18 cellular contexts compared by ENCODE assay signal in the genomic region with DNA sequence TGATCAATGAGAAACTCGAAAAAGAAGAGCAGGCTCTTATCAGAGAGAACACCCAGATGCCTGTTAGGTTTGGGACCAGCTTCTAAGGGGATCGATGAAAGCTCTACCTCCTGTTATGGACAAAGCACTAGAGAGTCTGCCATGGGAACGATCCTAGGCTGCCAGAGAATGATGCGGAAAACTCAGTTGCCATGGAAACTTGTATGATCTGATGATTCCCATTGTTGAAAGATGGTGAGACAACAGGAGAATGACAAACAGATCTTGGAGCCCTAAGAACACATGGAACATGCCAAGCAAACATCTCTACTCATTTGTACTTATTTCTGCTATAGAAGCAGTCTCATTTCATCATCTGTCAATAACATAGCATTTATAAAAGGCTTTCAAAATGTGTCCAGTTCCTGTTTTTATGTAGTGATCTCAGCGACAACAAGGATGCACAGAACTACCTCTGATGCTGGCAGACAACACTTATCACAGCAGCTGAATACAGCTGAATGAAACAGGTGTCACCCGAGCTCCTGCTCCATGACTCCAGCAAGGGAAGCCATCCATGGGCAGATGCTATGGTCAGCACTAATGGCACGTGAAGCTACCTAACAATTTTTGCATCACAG. TPM values are rescaled to one million over a fixed set of nuclear protein-coding genes. Genes with fewer than 3 reads are reported as not detected.
DNase-seq lines count a peak whose midpoint lies in the region; ATAC-seq, FAIRE-seq and TF ChIP-seq lines count a peak whose summit lies in the region.
"Had no signal": no experiment of that assay in that cellular context is flagged by ENCODE, and none has a peak within 500 bp of the region (broad histone marks: within the 10 kb centered on the region; RNA-seq: fewer than 3 reads in every experiment).

No MANE protein-coding gene starts in this region.

- H4K20me1 ChIP-seq in HepG2 (ENCODE audit: insufficient read depth, low read length) (no peaks in the 10 kb centered on the region), endothelial cell of umbilical vein (replicated peaks; ENCODE audit: control insufficient read depth, extremely low read depth, insufficient read depth, low read length) (no peaks in the 10 kb centered on the region)

- H2AFZ ChIP-seq in HepG2 (ENCODE audit: low read length) (no peak overlapping the region), endothelial cell of umbilical vein (ENCODE audit: low read depth, low read length) (no peak overlapping the region)

- 15% methylated on average over 7 of the region's 7 CpGs for WGBS in HepG2 (ENCODE audit: low lambda C conversion rate)
- WGBS in right lobe of liver (ENCODE audit: insufficient coverage, low coverage, low lambda C conversion rate, missing lambda C conversion rate), result 71% methylated on average over 6 of the region's 7 CpGs

- H3K4me1 ChIP-seq in HepG2 (ENCODE audit: insufficient read depth, low read length), result no peaks in the 10 kb centered on the region
- peaks cover 0 to 21% (median 1%) of the 10 kb centered on the region in 4 donors for H3K4me1 ChIP-seq in right lobe of liver
- H3K4me1 ChIP-seq in endothelial cell of umbilical vein (ENCODE audit: control insufficient read depth, extremely low read depth, insufficient read depth, low read length), result peaks cover 4% of the 10 kb centered on the region

- H3K4me3 ChIP-seq in HepG2 (replicated peaks in 1 of 3; ENCODE audit: insufficient read depth in 1 of 3, low read depth in 2 of 3, low read length in 3 of 3) (no peak overlapping the region), right lobe of liver (no peak overlapping the region), endothelial cell of umbilical vein (replicated peaks in 1 of 3; ENCODE audit: insufficient read depth in 1 of 3, low read depth in 1 of 3, low read length in 3 of 3) (no peak overlapping the region)

- no peak for ATAC-seq in HepG2
- ATAC-seq in right lobe of liver, result no peak
- no peak for ATAC-seq in HG02938 (IDR thresholded peaks at IDR 0.05; ENCODE audit: unreplicated experiment)
- ATAC-seq: Right ventricle myocardium inferior, T-cell had no signal

- no peaks in the 10 kb centered on the region for H3K79me2 ChIP-seq in HepG2 (ENCODE audit: insufficient read depth, low read length)
- H3K79me2 ChIP-seq in endothelial cell of umbilical vein (ENCODE audit: control insufficient read depth, insufficient read depth, low read length), result no peaks in the 10 kb centered on the region

- POLR2A ChIA-PET in HepG2 (lab: Yijun Ruan, JAX), result no interaction called here
- POLR2A ChIA-PET in endothelial cell of umbilical vein (lab: Charles Lee), result no interaction called here

- TF ChIP-seq POLR2A in HepG2 (IDR thresholded peaks at IDR 0.05; ENCODE audit: insufficient read depth in 1 of 2, low read depth in 2 of 2, low read length in 2 of 2) (no peak), right lobe of liver (IDR thresholded peaks at IDR 0.05) (no peak), endothelial cell of umbilical vein (IDR thresholded peaks at IDR 0.05; ENCODE audit: low read depth, low read length) (no peak)

- BruUV-seq in HepG2 (replicated peaks; lab: Mats Ljungman, UMichigan) (no TSS peak), endothelial cell of umbilical vein (replicated peaks; lab: Mats Ljungman, UMichigan) (no TSS peak)

- dilution Hi-C loops in endothelial cell of umbilical vein (cut with MboI; ENCODE audit: extremely low pct_ligation_motif_present, low sequenced_read_pairs), result no loop called here

- TF ChIP-seq CTCF in HepG2 (CRISPR knock-in tag; IDR thresholded peaks at IDR 0.05), result no peak
- no peak for TF ChIP-seq CTCF in right lobe of liver (IDR thresholded peaks at IDR 0.05)
- no peak for TF ChIP-seq CTCF in endothelial cell of umbilical vein (IDR thresholded peaks at IDR 0.05; ENCODE audit: extremely low read depth in 1 of 2, insufficient read depth in 1 of 2, low read depth in 1 of 2, low read length in 2 of 2)

- no peaks in the 10 kb centered on the region for H3K9me3 ChIP-seq in HepG2 (ENCODE audit: low read length)
- H3K9me3 ChIP-seq in right lobe of liver, result no peaks in the 10 kb centered on the region
- no peaks in the 10 kb centered on the region for H3K9me3 ChIP-seq in endothelial cell of umbilical vein (replicated peaks; ENCODE audit: control insufficient read depth, insufficient read depth, low read length)
- H3K9me3 ChIP-seq: SK-N-SH had no signal

- H3K27ac ChIP-seq in HepG2 (ENCODE audit: extremely low read length, insufficient read depth, low read length) (no peak overlapping the region), right lobe of liver (no peak overlapping the region), endothelial cell of umbilical vein (ENCODE audit: insufficient read depth, low read depth, low read length) (no peak overlapping the region)
- H3K27ac ChIP-seq: C4-2B had no signal

- no peak for DNase-seq in HepG2 (ENCODE audit: low spot score)
- no peak for DNase-seq in right lobe of liver
- peak; percentile 14 for DNase-seq in NCI-H2227 treated with DMSO at 0.1 percent for 48 hours (lab: John Stamatoyannopoulos, UW)
- DNase-seq in endothelial cell of umbilical vein (ENCODE audit: low read depth, low spot score), result no peak
- no peak for DNase-seq in NCI-H1105 treated with DMSO at 0.1 percent for 48 hours (lab: John Stamatoyannopoulos, UW)
- no peak for DNase-seq in NCI-H82 (lab: John Stamatoyannopoulos, UW)
- DNase-seq: ACHN; H7; KBM-7; NCI-H187; NK-92 treated with Interleukin-12 subunit alpha and Interleukin-12 subunit beta, amount 100 ng/mL, for 24 hours; SK-N-SH; T-cell had no signal

- CTCF ChIA-PET in HepG2 (lab: Yijun Ruan, JAX; ENCODE audit: low intra/inter-chr PET ratio, low total read pairs) (no interaction called here), endothelial cell of umbilical vein (lab: Charles Lee) (interaction anchor here (1.0 kb wide), 1 partner anchor 11 kb away, joined by 3 read pairs; no protein-coding TSS in a partner anchor)

- H3K9ac ChIP-seq in HepG2 (ENCODE audit: insufficient read depth, low read depth, low read length) (no peak overlapping the region), endothelial cell of umbilical vein (replicated peaks; ENCODE audit: extremely low read depth, insufficient read depth, low read length) (no peak overlapping the region)
- H3K9ac ChIP-seq: SK-N-SH had no signal

- FAIRE-seq in HepG2 (lab: Jason Lieb, UNC) (no peak), endothelial cell of umbilical vein (lab: Jason Lieb, UNC) (peak; percentile 15)
- FAIRE-seq: G401.6, RCC 7860 had no signal

- no peak overlapping the region for H3K4me2 ChIP-seq in HepG2 (ENCODE audit: low read depth, low read length)
- no peak overlapping the region for H3K4me2 ChIP-seq in endothelial cell of umbilical vein (ENCODE audit: insufficient read depth, low read length)
- H3K4me2 ChIP-seq: SK-N-SH had no signal

- H3K36me3 ChIP-seq in HepG2 (replicated peaks in 1 of 2; ENCODE audit: control insufficient read depth in 1 of 2, insufficient read depth in 2 of 2, low read length in 2 of 2) (no peaks in the 10 kb centered on the region), right lobe of liver (no peaks in the 10 kb centered on the region), endothelial cell of umbilical vein (ENCODE audit: control insufficient read depth in 2 of 2, extremely low read depth in 1 of 2, insufficient read depth in 2 of 2, low read length in 2 of 2) (no peaks in the 10 kb centered on the region)

- no peaks in the 10 kb centered on the region for H3K9me1 ChIP-seq in endothelial cell of umbilical vein (replicated peaks; ENCODE audit: control insufficient read depth, extremely low read depth, insufficient read depth, low read length)

- H3K27me3 ChIP-seq in HepG2 (ENCODE audit: control insufficient read depth in 1 of 2, insufficient read depth in 2 of 2, low read length in 2 of 2) (no peaks in the 10 kb centered on the region), right lobe of liver (no peaks in the 10 kb centered on the region), endothelial cell of umbilical vein (ENCODE audit: control insufficient read depth in 2 of 2, insufficient read depth in 2 of 2, low read length in 2 of 2) (peaks cover 0 to 1% of the 10 kb centered on the region in 2 experiments)

- intact Hi-C loops in HepG2 (cut with micrococcal nuclease; ENCODE audit: unreplicated experiment), result no loop called here
- intact Hi-C loops in right lobe of liver (cut with DNase I), result no loop called here
- intact Hi-C loops in endothelial cell of umbilical vein (cut with micrococcal nuclease), result no loop called here

- in situ Hi-C loops in HepG2 (cut with HindIII; ENCODE audit: extremely low pct_ligation_motif_present, low pct_unique_long_range_greater_than_20kb), result no loop called here

- TF ChIP-seq RAD21 in HepG2 (CRISPR knock-in tag; IDR thresholded peaks at IDR 0.05), result no peak

- TF ChIP-seq EP300 in HepG2 (IDR thresholded peaks at IDR 0.05; ENCODE audit: low read depth in 2 of 2, low read length in 2 of 2), result no peak
- TF ChIP-seq EP300 in HepG2 (CRISPR knock-in tag; IDR thresholded peaks at IDR 0.05; ENCODE audit: borderline replicate concordance), result no peak

RNA-seq across cellular contexts. Expression of a gene that starts 59.6 kb away (rescaled TPM):
- not detected in 2 replicates for total RNA-seq in HepG2 (2016; rRNA removed; fragmentation: Illumina TruSeq; extraction: Trizol)
- not detected in 2 replicates for total RNA-seq in HepG2 (2016; cell fraction: cytosol; rRNA removed; fragmentation: Illumina TruSeq; extraction: Trizol; ENCODE audit: low read depth)
- total RNA-seq in HepG2 (2016; cell fraction: insoluble cytoplasmic fraction; rRNA removed; fragmentation: Illumina TruSeq; extraction: Trizol), result not detected in 2 replicates
- total RNA-seq in HepG2 (2016; cell fraction: membrane; rRNA removed; fragmentation: Illumina TruSeq; extraction: Trizol), result not detected in 2 replicates
- total RNA-seq in HepG2 (2016; cell fraction: nucleus; rRNA removed; fragmentation: Illumina TruSeq; extraction: Trizol), result not detected in 2 replicates
- polyA plus RNA-seq in HepG2 (2011; rRNA removed), result 0.01 and 0.04 TPM in 2 replicates
- 0.01 TPM in 1 of 2 replicates, not detected in the other for polyA plus RNA-seq in HepG2 (2011; cell fraction: cytosol; rRNA removed)
- 0.02 TPM in 1 of 2 replicates, not detected in the other for polyA plus RNA-seq in HepG2 (2011; cell fraction: nucleus; rRNA removed)
- not detected in 2 replicates for polyA plus RNA-seq in HepG2 (2012)
- polyA plus RNA-seq in HepG2 (2016; cell fraction: cytosol; fragmentation: Illumina TruSeq; extraction: Trizol; ENCODE audit: low read depth), result not detected in 2 replicates
- polyA plus RNA-seq in HepG2 (2016; cell fraction: insoluble cytoplasmic fraction; fragmentation: Illumina TruSeq; extraction: Trizol; ENCODE audit: low read depth), result not detected in 2 replicates
- not detected in 2 replicates for polyA plus RNA-seq in HepG2 (2016; cell fraction: membrane; fragmentation: Illumina TruSeq; extraction: Trizol; ENCODE audit: low read depth)
- not detected in 2 replicates for polyA plus RNA-seq in HepG2 (2016; cell fraction: nucleus; fragmentation: Illumina TruSeq; extraction: Trizol; ENCODE audit: insufficient read depth, low read depth)
- polyA minus RNA-seq in HepG2 (2011; rRNA and poly(A)+ RNA removed; ENCODE audit: low replicate concordance), result 0.06 and 5.5 TPM in 2 replicates
- polyA minus RNA-seq in HepG2 (2011; cell fraction: cytosol; rRNA and poly(A)+ RNA removed), result not detected in 2 replicates
- 0.13 and 0.75 TPM in 2 replicates for polyA minus RNA-seq in HepG2 (2011; cell fraction: nucleus; rRNA and poly(A)+ RNA removed)
- 10 to 100 TPM in 1 of 6 experiments, 1 to 10 TPM in 5; 3.6 to 11.7 (median 6.9) TPM for total RNA-seq in right lobe of liver
- total RNA-seq in endothelial cell of umbilical vein, result 3.0 and 3.3 TPM in 2 replicates
- polyA plus RNA-seq in endothelial cell of umbilical vein, result 0.46 and 0.47 TPM in 2 replicates
- 0.30 and 0.38 TPM in 2 replicates for polyA plus RNA-seq in endothelial cell of umbilical vein (2011; cell fraction: cytosol; rRNA removed)
- 1.2 and 1.3 TPM in 2 replicates for polyA plus RNA-seq in endothelial cell of umbilical vein (2011; cell fraction: nucleus; rRNA removed)
- 0.50 and 0.58 TPM in 2 replicates for polyA plus RNA-seq in endothelial cell of umbilical vein (2012)
- polyA minus RNA-seq in endothelial cell of umbilical vein, result 1.7 and 2.2 TPM in 2 replicates
- polyA minus RNA-seq in endothelial cell of umbilical vein (2011; cell fraction: cytosol; rRNA and poly(A)+ RNA removed), result 3.6 TPM
- 5.3 and 5.7 TPM in 2 replicates for polyA minus RNA-seq in endothelial cell of umbilical vein (2011; cell fraction: nucleus; rRNA and poly(A)+ RNA removed)
